Comparison of ENCODE assay signal across 9 cellular contexts in the genomic region with DNA sequence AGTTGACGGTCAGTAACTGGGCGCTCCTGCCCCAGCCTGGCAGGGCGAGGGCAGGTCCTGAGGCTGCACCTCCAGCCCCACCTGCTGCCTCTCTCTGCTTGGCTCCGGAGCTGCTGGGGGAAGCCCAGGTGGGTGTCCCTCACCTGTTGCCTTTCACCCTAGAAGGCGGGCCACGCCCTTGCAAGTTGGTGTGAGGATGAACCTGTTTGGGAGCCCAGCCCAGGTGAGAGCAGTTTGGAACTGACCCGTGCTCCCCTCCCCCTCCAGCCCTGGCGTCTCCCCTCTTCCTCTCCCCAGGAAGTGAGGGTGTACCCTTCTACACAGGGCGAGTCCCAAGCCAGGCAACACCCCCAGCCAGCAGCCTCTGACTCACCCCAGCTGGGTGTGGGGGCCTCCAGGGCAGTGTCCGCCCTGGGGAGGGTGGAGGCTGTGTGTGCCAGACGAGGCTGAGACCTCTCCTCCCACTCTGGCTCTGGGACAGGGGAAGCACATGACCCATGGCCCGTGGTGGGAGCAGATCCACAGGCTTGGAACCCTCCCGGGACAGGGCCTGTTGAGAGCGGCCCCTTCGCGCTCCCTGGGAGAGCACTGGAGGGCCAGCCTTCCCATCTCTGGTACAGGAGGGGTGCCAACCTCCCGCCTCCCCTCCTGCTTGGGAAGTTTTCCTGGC. TPM values are rescaled to one million over a fixed set of nuclear protein-coding genes. Genes with fewer than 3 reads are reported as not detected.
A peak's percentile ranks its signal among the peaks of the same experiment; 100 is the strongest.
DNase-seq lines count a peak whose midpoint lies in the region.
"Had no signal": no experiment of that assay in that cellular context is flagged by ENCODE, and none has a peak within 500 bp of the region (broad histone marks: within the 10 kb centered on the region; RNA-seq: fewer than 3 reads in every experiment).

No MANE protein-coding gene starts in this region.

- no peaks in the 10 kb centered on the region for H3K27me3 ChIP-seq in Karpas-422 (ENCODE audit: low read length)

- H3K4me2 ChIP-seq in Karpas-422 (ENCODE audit: low read depth, low read length, poor library complexity, severe bottlenecking), result no peak overlapping the region

- H3K27ac Mint-ChIP-seq in activated CD4-positive, alpha-beta T cell treated with anti-CD3 and anti-CD28 coated beads, Interleukin-2, amount 10 ng/mL, durations not matched to agents 7 days and 5 days, result peak overlapping the region; percentile 81

- H3K9ac ChIP-seq in Karpas-422 (ENCODE audit: low read length), result no peak overlapping the region

- H3K9me2 ChIP-seq in Karpas-422 (replicated peaks; ENCODE audit: insufficient read depth, low read length), result no peaks in the 10 kb centered on the region

- H3K4me1 ChIP-seq in Karpas-422 (ENCODE audit: low read length), result peaks cover 17% of the 10 kb centered on the region

- H3K9me3 ChIP-seq in Karpas-422 (ENCODE audit: low read length), result no peaks in the 10 kb centered on the region

- H3K4me3 ChIP-seq in Karpas-422 (ENCODE audit: low read length), result no peak overlapping the region

- H2AFZ ChIP-seq in Karpas-422 (ENCODE audit: low read length), result no peak overlapping the region

- H3K4me1 Mint-ChIP-seq in activated CD4-positive, alpha-beta T cell treated with anti-CD3 and anti-CD28 coated beads, Interleukin-2, amount 10 ng/mL, durations not matched to agents 7 days and 5 days, result peaks cover 68% of the 10 kb centered on the region

- H4K20me1 ChIP-seq in Karpas-422 (ENCODE audit: insufficient read depth, low read depth, low read length), result no peaks in the 10 kb centered on the region

- no peak for DNase-seq in activated CD4-positive, alpha-beta T cell treated with anti-CD3 and anti-CD28 coated beads, Interleukin-2, amount 10 ng/mL, durations not matched to agents 7 days and 5 days
- no peak for DNase-seq in activated CD4-positive, alpha-beta T cell treated with anti-CD3 and anti-CD28 coated beads for 1 hour
- peak; percentile 94 for DNase-seq in astrocyte of the hippocampus (ENCODE audit: low read depth, low spot score)
- peak; percentile 42 for DNase-seq in iPS-NIHi11 (ENCODE audit: low spot score)
- peak; percentile 36 for DNase-seq in smooth muscle cell of the brain vasculature (ENCODE audit: low read depth, low spot score)
- no peak for DNase-seq in Karpas-422
- no peak for DNase-seq in SK-N-DZ (ENCODE audit: low spot score)
- DNase-seq in NOMO-1 (lab: John Stamatoyannopoulos, UW; ENCODE audit: unreplicated experiment in 2 of 2), result no peak
- DNase-seq: DND-41 had no signal

- CTCF ChIA-PET in activated CD4-positive, alpha-beta T cell treated with anti-CD3 and anti-CD28 coated beads, Interleukin-2, amount 10 ng/mL, durations not matched to agents 7 days and 5 days (lab: Charles Lee), result interaction anchor here (1.4 kb wide), 1 partner anchor 36 kb away, joined by 4 read pairs; no protein-coding TSS in a partner anchor

- POLR2A ChIA-PET in activated CD4-positive, alpha-beta T cell treated with anti-CD3 and anti-CD28 coated beads, Interleukin-2, amount 10 ng/mL, durations not matched to agents 7 days and 5 days (lab: Charles Lee), result no interaction called here

- no peak overlapping the region for H3K27ac ChIP-seq in Karpas-422 (ENCODE audit: low read length)

- H3K36me3 ChIP-seq in Karpas-422 (ENCODE audit: insufficient read depth, low read length), result no peaks in the 10 kb centered on the region

- H3K79me2 ChIP-seq in Karpas-422 (ENCODE audit: low read length), result peaks cover 10% of the 10 kb centered on the region; the same call in 1 of the 2 replicates

- peaks cover 53% of the 10 kb centered on the region for H3K36me3 Mint-ChIP-seq in activated CD4-positive, alpha-beta T cell treated with anti-CD3 and anti-CD28 coated beads, Interleukin-2, amount 10 ng/mL, durations not matched to agents 7 days and 5 days (ENCODE audit: low read depth)

- no peaks in the 10 kb centered on the region for H3K27me3 Mint-ChIP-seq in activated CD4-positive, alpha-beta T cell treated with anti-CD3 and anti-CD28 coated beads, Interleukin-2, amount 10 ng/mL, durations not matched to agents 7 days and 5 days

- no peak overlapping the region for H3K4me3 Mint-ChIP-seq in activated CD4-positive, alpha-beta T cell treated with anti-CD3 and anti-CD28 coated beads, Interleukin-2, amount 10 ng/mL, durations not matched to agents 7 days and 5 days

- no peaks in the 10 kb centered on the region for H3K9me3 Mint-ChIP-seq in activated CD4-positive, alpha-beta T cell treated with anti-CD3 and anti-CD28 coated beads, Interleukin-2, amount 10 ng/mL, durations not matched to agents 7 days and 5 days

RNA-seq across cellular contexts. Expression of a gene that starts 10.4 kb away (rescaled TPM):
- total RNA-seq in activated CD4-positive, alpha-beta T cell treated with anti-CD3 and anti-CD28 coated beads, Interleukin-2, amount 10 ng/mL, durations not matched to agents 7 days and 5 days, result 10 to 100 TPM; 42.4 to 48.0 TPM
- total RNA-seq in Karpas-422 (2014; rRNA removed; shearing (Covaris generic); ENCODE audit: low replicate concordance), result 6.3 and 7.8 TPM in 2 replicates
- polyA plus RNA-seq in SK-N-DZ (2014; cell fraction: cytosol; rRNA removed), result 35.5 and 44.0 TPM in 2 replicates
- 21.8 and 23.4 TPM in 2 replicates for polyA plus RNA-seq in SK-N-DZ (2014; cell fraction: nucleus; rRNA removed)

RNA-seq across cellular contexts. Expression of a gene that starts 10.6 kb away (rescaled TPM):
- 10 to 100 TPM; 15.2 to 17.7 TPM for total RNA-seq in activated CD4-positive, alpha-beta T cell treated with anti-CD3 and anti-CD28 coated beads, Interleukin-2, amount 10 ng/mL, durations not matched to agents 7 days and 5 days
- total RNA-seq in Karpas-422 (2014; rRNA removed; shearing (Covaris generic); ENCODE audit: low replicate concordance), result 26.8 and 31.3 TPM in 2 replicates
- 45.3 and 47.4 TPM in 2 replicates for polyA plus RNA-seq in SK-N-DZ (2014; cell fraction: cytosol; rRNA removed)
- polyA plus RNA-seq in SK-N-DZ (2014; cell fraction: nucleus; rRNA removed), result 103 and 114 TPM in 2 replicates

RNA-seq across cellular contexts. Expression of a gene that starts 28.4 kb away (rescaled TPM):
- 1 to 10 TPM; 1.2 to 2.2 TPM for total RNA-seq in activated CD4-positive, alpha-beta T cell treated with anti-CD3 and anti-CD28 coated beads, Interleukin-2, amount 10 ng/mL, durations not matched to agents 7 days and 5 days
- not detected in 2 replicates for total RNA-seq in Karpas-422 (2014; rRNA removed; shearing (Covaris generic); ENCODE audit: low replicate concordance)
- 57.6 and 72.8 TPM in 2 replicates for polyA plus RNA-seq in SK-N-DZ (2014; cell fraction: cytosol; rRNA removed)
- polyA plus RNA-seq in SK-N-DZ (2014; cell fraction: nucleus; rRNA removed), result 69.4 and 85.5 TPM in 2 replicates

RNA-seq across cellular contexts. Expression of a gene that starts 55.0 kb away (rescaled TPM):
- 1 to 10 TPM; 8.4 to 9.2 TPM for total RNA-seq in activated CD4-positive, alpha-beta T cell treated with anti-CD3 and anti-CD28 coated beads, Interleukin-2, amount 10 ng/mL, durations not matched to agents 7 days and 5 days
- total RNA-seq in Karpas-422 (2014; rRNA removed; shearing (Covaris generic); ENCODE audit: low replicate concordance), result 6.1 and 10.7 TPM in 2 replicates
- 12.6 and 15.4 TPM in 2 replicates for polyA plus RNA-seq in SK-N-DZ (2014; cell fraction: cytosol; rRNA removed)
- 4.0 and 6.7 TPM in 2 replicates for polyA plus RNA-seq in SK-N-DZ (2014; cell fraction: nucleus; rRNA removed)

RNA-seq across cellular contexts. Expression of a gene that starts 55.1 kb away (rescaled TPM):
- 10 to 100 TPM; 87.7 to 87.8 TPM for total RNA-seq in activated CD4-positive, alpha-beta T cell treated with anti-CD3 and anti-CD28 coated beads, Interleukin-2, amount 10 ng/mL, durations not matched to agents 7 days and 5 days
- total RNA-seq in Karpas-422 (2014; rRNA removed; shearing (Covaris generic); ENCODE audit: low replicate concordance), result 32.1 and 49.0 TPM in 2 replicates
- polyA plus RNA-seq in SK-N-DZ (2014; cell fraction: cytosol; rRNA removed), result 48.6 and 61.0 TPM in 2 replicates
- 70.0 and 146 TPM in 2 replicates for polyA plus RNA-seq in SK-N-DZ (2014; cell fraction: nucleus; rRNA removed)

Comparison
In these comparisons a context has a peak if more than half of its experiments do, and no peak if none do; other contexts are left out.
1. DNase-seq: peak in astrocyte of the hippocampus (single experiment), iPS-NIHi11 (single experiment) and smooth muscle cell of the brain vasculature (single experiment); none in activated CD4-positive, alpha-beta T cell treated with anti-CD3 and anti-CD28 coated beads, Interleukin-2, amount 10 ng/mL, durations not matched to agents 7 days and 5 days (single experiment), activated CD4-positive, alpha-beta T cell treated with anti-CD3 and anti-CD28 coated beads for 1 hour (single experiment), Karpas-422 (single experiment), SK-N-DZ (single experiment) and NOMO-1 (0 of 2).